In the genomic region with DNA sequence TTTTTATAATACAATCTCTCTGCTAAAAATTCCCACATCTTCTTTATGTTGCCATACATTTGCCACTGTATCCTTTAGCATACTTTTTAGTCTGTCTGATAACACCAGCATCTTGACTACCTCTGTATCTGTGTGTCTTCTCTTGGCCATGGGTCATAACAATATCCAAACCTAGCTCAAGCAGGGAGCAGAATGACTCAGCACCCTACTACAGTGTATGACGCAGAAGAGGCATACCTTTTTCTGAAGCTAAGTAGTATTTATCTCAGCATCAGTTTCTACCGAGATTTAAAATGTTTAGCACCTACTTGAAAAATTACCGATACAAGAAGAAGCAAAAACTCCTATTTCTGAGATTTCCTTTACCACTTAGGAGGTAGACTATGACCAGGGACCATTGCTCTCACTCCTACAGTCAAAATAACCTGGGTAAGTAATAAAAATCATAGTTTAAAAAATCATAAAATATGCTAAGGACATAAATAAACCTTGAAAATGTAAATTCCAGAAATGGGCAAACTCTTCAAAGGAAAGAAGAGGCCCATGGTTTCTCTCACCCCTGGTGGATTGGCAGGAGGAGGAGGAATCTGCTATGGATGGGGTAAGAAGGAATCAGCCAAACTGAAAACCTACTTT, we compare ENCODE assay signal across 13 cellular contexts.
DNase-seq lines count a peak whose midpoint lies in the region; ATAC-seq, FAIRE-seq and TF ChIP-seq lines count a peak whose summit lies in the region.
"Had no signal": no experiment of that assay in that cellular context is flagged by ENCODE, and none has a peak within 500 bp of the region (broad histone marks: within the 10 kb centered on the region; RNA-seq: fewer than 3 reads in every experiment).

No MANE protein-coding gene starts in this region.

- peaks cover 19% of the 10 kb centered on the region for H3K4me1 ChIP-seq in body of pancreas

- peaks cover 39% of the 10 kb centered on the region for H3K4me1 Mint-ChIP-seq in mesothelial cell of epicardium

- no peak overlapping the region for H3K4me3 Mint-ChIP-seq in mesothelial cell of epicardium
- H3K4me3 Mint-ChIP-seq: brain had no signal

- no peaks in the 10 kb centered on the region for H3K27me3 Mint-ChIP-seq in mesothelial cell of epicardium (ENCODE audit: low read depth)
- H3K27me3 Mint-ChIP-seq: brain had no signal

- DNase-seq in GM12892 (ENCODE audit: insufficient read length) (no peak), body of pancreas (no peak), mesothelial cell of epicardium (ENCODE audit: low spot score in 2 of 2, unreplicated experiment in 2 of 2) (no peak), GM13976 (ENCODE audit: low spot score) (no peak), HTR-8/SVneo (ENCODE audit: insufficient read length, low spot score) (no peak), NAMALWA (ENCODE audit: low spot score) (no peak)
- DNase-seq: foreskin melanocyte; NCI-H2171 treated with DMSO at 0.1 percent for 48 hours; sigmoid colon; stimulated activated CD8-positive, alpha-beta memory T cell treated with anti-CD3 and anti-CD28 coated beads, Interleukin-4, amount 100 ng/mL, for 48 hours had no signal

- WGBS in body of pancreas, 2 donors: 53 to 68% methylated on average over 3 of the region's 3 CpGs

- in situ Hi-C loops in GM13976 (cut with MboI; ENCODE audit: low sequenced_read_pairs, unreplicated experiment): no loop called here

- H3K9me3 Mint-ChIP-seq in mesothelial cell of epicardium: no peaks in the 10 kb centered on the region
- H3K9me3 Mint-ChIP-seq: brain had no signal

- FAIRE-seq in GM12892 (lab: Jason Lieb, UNC) (peak; percentile 79), HTR-8/SVneo (lab: Jason Lieb, UNC) (no peak)

- no peaks in the 10 kb centered on the region for H3K36me3 ChIP-seq in body of pancreas (replicated peaks in 1 of 2; ENCODE audit: insufficient read depth in 1 of 2, low read depth in 2 of 2)
- H3K36me3 ChIP-seq: sigmoid colon had no signal

- intact Hi-C loops in body of pancreas (cut with DNase I): no loop called here

- peak overlapping the region; percentile 81 for H3K27ac Mint-ChIP-seq in mesothelial cell of epicardium
- H3K27ac Mint-ChIP-seq: brain had no signal

- H3K4me3 ChIP-seq in body of pancreas: no peak overlapping the region
- H3K4me3 ChIP-seq: sigmoid colon had no signal

- ATAC-seq in HG03025 (IDR thresholded peaks at IDR 0.05; ENCODE audit: low FRiP score, unreplicated experiment) (peak; percentile 55), body of pancreas (no peak), GM18909 (IDR thresholded peaks at IDR 0.05; ENCODE audit: poor library complexity, unreplicated experiment) (no peak)

- no peaks in the 10 kb centered on the region for H3K27me3 ChIP-seq in body of pancreas
- H3K27me3 ChIP-seq: sigmoid colon had no signal

- H3K27ac ChIP-seq in body of pancreas: peak overlapping the region in 3 of 4 donors; percentile 62 to 69 (median 64)

- TF ChIP-seq POLR2A in GM12892 (IDR thresholded peaks at IDR 0.05; ENCODE audit: low read depth, low read length): no peak
- TF ChIP-seq POLR2A in body of pancreas (IDR thresholded peaks at IDR 0.05): no peak

- H3K36me3 Mint-ChIP-seq in mesothelial cell of epicardium: no peaks in the 10 kb centered on the region
- H3K36me3 Mint-ChIP-seq: brain had no signal

- TF ChIP-seq CTCF in body of pancreas (IDR thresholded peaks at IDR 0.05) (no peak), mesothelial cell of epicardium (IDR thresholded peaks at IDR 0.05; ENCODE audit: unreplicated experiment) (no peak), GM13976 (IDR thresholded peaks at IDR 0.05; ENCODE audit: borderline replicate concordance, control extremely low read depth, extremely low read depth, insufficient read depth, missing control alignments) (no peak)

- H3K9me3 ChIP-seq in body of pancreas: peaks cover 0 to 2% (median 0%) of the 10 kb centered on the region in 3 donors
- H3K9me3 ChIP-seq: sigmoid colon had no signal
